Comparison of ENCODE assay signal across 11 cellular contexts in the genomic region with DNA sequence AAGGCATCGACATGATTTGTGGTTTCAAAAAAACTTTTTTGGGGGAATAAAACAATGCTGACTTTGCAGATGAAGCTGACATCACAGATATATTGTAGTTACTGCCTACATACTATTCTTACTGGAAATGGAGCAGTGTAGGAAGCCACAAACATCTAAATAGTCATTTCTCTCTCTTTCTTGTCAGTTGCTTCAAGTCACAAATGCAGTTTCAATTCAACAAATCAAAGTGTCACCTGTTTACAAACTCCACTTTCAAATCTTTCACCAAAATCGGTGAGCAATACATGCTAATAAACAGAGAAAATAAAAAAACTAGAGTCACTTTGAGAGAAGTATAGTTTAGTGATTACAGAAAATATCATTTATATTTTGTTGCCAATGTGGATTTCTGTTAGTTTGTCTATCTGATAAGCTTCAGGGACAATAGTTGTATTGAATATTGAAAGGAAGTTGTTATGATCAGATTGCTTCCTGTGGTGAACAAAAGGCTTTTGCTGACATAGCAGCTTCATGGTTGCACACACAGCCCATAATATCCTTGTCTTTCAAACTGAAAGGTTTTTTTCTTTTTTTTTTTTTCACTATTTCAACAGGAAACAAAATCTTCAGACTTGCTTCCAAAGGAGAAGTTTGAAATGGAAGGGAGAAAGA.
DNase-seq lines count a peak whose midpoint lies in the region; ATAC-seq, FAIRE-seq and TF ChIP-seq lines count a peak whose summit lies in the region.
"Had no signal": no experiment of that assay in that cellular context is flagged by ENCODE, and none has a peak within 500 bp of the region (broad histone marks: within the 10 kb centered on the region; RNA-seq: fewer than 3 reads in every experiment).

No MANE protein-coding gene starts in this region.

- no peaks in the 10 kb centered on the region for H3K79me2 ChIP-seq in DND-41 (ENCODE audit: insufficient read depth, low read length)

- H3K4me1 ChIP-seq in DND-41 (ENCODE audit: insufficient read depth, low read length) = peaks cover 20% of the 10 kb centered on the region

- H4K20me1 ChIP-seq in DND-41 (ENCODE audit: insufficient read depth, low read length) = no peaks in the 10 kb centered on the region

- FAIRE-seq in GM19239 (lab: Jason Lieb, UNC) = peak; percentile 75
- FAIRE-seq in RCC 7860 (lab: Jason Lieb, UNC) = no peak
- FAIRE-seq: K562 had no signal

- no peak for TF ChIP-seq CTCF in DND-41 (IDR thresholded peaks at IDR 0.05; ENCODE audit: borderline replicate concordance, extremely low read depth, low read length, poor library complexity, severe bottlenecking)

- no peaks in the 10 kb centered on the region for H3K27me3 ChIP-seq in DND-41 (ENCODE audit: insufficient read depth, low read length, poor library complexity)

- 0 out of 4 replicates have a peak overlapping the region, but pooled peaks of 1 of the 2 experiments have one; percentile 9 for H3K4me3 ChIP-seq in DND-41 (ENCODE audit: low read depth in 1 of 2, low read length in 2 of 2)
- peak overlapping the region; percentile 60 for H3K4me3 ChIP-seq in SK-N-MC
- H3K4me3 ChIP-seq: K562 had no signal

- H3K27ac ChIP-seq in DND-41 (ENCODE audit: low read length) (peak overlapping the region; percentile 28; the same call in 1 of the 2 replicates), SK-N-MC (peak overlapping the region; percentile 98)

- no peaks in the 10 kb centered on the region for H3K36me3 ChIP-seq in DND-41 (ENCODE audit: insufficient read depth, low read length)
- no peaks in the 10 kb centered on the region for H3K36me3 ChIP-seq in SK-N-MC (ENCODE audit: insufficient read depth, low read length)

- DNase-seq in DND-41 (peak; percentile 29), GM19239 (ENCODE audit: insufficient read length, low spot score) (peak; percentile 10), SK-N-MC (ENCODE audit: low read depth, low spot score) (no peak), NCI-H1105 treated with DMSO at 0.1 percent for 48 hours (lab: John Stamatoyannopoulos, UW) (no peak), RPMI8226 (no peak), NCI-H526 (lab: John Stamatoyannopoulos, UW) (no peak), RCC 7860 (ENCODE audit: low spot score) (no peak)
- DNase-seq: activated naive CD4-positive, alpha-beta T cell treated with anti-CD3 and anti-CD28 coated beads for 36 hours; naive B cell had no signal

- H3K9me3 ChIP-seq in DND-41 (ENCODE audit: insufficient read depth, low read length, severe bottlenecking) = no peaks in the 10 kb centered on the region
- no peaks in the 10 kb centered on the region for H3K9me3 ChIP-seq in SK-N-MC (ENCODE audit: low read depth, low read length)

- peak; percentile 88 for ATAC-seq in DND-41 (ENCODE audit: insufficient read depth, low read depth)
- ATAC-seq in HG02938 (IDR thresholded peaks at IDR 0.05; ENCODE audit: unreplicated experiment) = peak; percentile 94
- ATAC-seq: K562 had no signal

- peak overlapping the region; percentile 48; the same call in 1 of the 2 replicates for H2AFZ ChIP-seq in DND-41 (ENCODE audit: low read depth, low read length)

- peak overlapping the region; percentile 48; the same call in 1 of the 2 replicates for H3K4me2 ChIP-seq in DND-41 (ENCODE audit: insufficient read depth, low read length)

- no peak overlapping the region for H3K9ac ChIP-seq in DND-41 (ENCODE audit: low read depth, low read length)
- peak overlapping the region; percentile 74 for H3K9ac ChIP-seq in SK-N-MC (ENCODE audit: insufficient read length)

Comparison
In these comparisons a context has a peak if more than half of its experiments do, and no peak if none do; other contexts are left out.
1. DNase-seq: peak in DND-41 (single experiment) and GM19239 (single experiment); none in SK-N-MC (single experiment), NCI-H1105 treated with DMSO at 0.1 percent for 48 hours (single experiment), RPMI8226 (single experiment), NCI-H526 (0 of 2) and RCC 7860 (single experiment).